ENCODE assay signal across 2 cellular contexts in the genomic region with DNA sequence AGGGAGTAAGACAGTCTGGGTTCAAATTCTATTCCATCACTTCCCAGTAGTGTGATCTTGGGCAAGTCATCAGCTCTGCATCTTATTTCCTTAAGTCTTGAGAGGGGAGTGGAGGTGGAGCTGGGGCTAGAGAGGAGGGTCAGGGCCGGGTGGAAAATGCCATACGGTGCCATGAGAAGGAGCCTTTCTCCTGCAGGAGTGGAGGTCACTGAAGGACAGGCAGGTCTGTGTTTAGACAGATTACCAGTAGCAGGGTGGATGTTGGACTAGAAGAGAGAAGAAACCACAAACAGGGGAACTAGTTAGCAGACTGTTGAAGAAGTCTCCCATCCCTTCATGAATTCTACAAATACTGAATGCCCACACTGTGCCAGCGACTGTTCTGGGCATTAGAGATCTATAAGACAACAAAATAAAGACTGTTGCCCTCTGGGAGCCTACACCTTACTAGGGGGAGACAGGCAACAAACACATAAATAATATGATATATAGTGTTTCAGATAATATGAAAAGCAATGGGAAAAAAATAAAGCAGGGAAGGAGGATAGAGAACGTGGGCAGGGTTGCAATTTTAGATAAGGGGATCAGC.
TF ChIP-seq lines count a peak whose summit lies in the region.

No MANE protein-coding gene starts in this region.

TF ChIP-seq in IMR-90, 13 proteins besides CTCF, POLR2A, EP300 and RAD21:
- TF ChIP-seq RCOR1 (IDR thresholded peaks at IDR 0.05; ENCODE audit: insufficient replicate concordance, low read length), result no peak
- TF ChIP-seq MAZ (IDR thresholded peaks at IDR 0.05; ENCODE audit: borderline replicate concordance, low read depth, low read length), result no peak
TF ChIP-seq in IMR-90: peak in this region for 0.

TF ChIP-seq in HepG2, 621 proteins besides CTCF, POLR2A, EP300 and RAD21:
- TF ChIP-seq, protein P1, sequence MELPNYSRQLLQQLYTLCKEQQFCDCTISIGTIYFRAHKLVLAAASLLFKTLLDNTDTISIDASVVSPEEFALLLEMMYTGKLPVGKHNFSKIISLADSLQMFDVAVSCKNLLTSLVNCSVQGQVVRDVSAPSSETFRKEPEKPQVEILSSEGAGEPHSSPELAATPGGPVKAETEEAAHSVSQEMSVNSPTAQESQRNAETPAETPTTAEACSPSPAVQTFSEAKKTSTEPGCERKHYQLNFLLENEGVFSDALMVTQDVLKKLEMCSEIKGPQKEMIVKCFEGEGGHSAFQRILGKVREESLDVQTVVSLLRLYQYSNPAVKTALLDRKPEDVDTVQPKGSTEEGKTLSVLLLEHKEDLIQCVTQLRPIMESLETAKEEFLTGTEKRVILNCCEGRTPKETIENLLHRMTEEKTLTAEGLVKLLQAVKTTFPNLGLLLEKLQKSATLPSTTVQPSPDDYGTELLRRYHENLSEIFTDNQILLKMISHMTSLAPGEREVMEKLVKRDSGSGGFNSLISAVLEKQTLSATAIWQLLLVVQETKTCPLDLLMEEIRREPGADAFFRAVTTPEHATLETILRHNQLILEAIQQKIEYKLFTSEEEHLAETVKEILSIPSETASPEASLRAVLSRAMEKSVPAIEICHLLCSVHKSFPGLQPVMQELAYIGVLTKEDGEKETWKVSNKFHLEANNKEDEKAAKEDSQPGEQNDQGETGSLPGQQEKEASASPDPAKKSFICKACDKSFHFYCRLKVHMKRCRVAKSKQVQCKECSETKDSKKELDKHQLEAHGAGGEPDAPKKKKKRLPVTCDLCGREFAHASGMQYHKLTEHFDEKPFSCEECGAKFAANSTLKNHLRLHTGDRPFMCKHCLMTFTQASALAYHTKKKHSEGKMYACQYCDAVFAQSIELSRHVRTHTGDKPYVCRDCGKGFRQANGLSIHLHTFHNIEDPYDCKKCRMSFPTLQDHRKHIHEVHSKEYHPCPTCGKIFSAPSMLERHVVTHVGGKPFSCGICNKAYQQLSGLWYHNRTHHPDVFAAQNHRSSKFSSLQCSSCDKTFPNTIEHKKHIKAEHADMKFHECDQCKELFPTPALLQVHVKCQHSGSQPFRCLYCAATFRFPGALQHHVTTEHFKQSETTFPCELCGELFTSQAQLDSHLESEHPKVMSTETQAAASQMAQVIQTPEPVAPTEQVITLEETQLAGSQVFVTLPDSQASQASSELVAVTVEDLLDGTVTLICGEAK (IDR thresholded peaks at IDR 0.05), result no peak
- TF ChIP-seq, protein P1 (CRISPR knock-in tag; IDR thresholded peaks at IDR 0.05), result 0 out of 2 replicates have a peak, but pooled peaks have one; percentile 3
- TF ChIP-seq ZFP91 (CRISPR knock-in tag; IDR thresholded peaks at IDR 0.05; ENCODE audit: borderline replicate concordance), result 0 out of 2 replicates have a peak, but pooled peaks have one; percentile 23
- TF ChIP-seq ETV5 (CRISPR knock-in tag; IDR thresholded peaks at IDR 0.05; ENCODE audit: borderline replicate concordance), result no peak
- TF ChIP-seq ISL2 (CRISPR knock-in tag; IDR thresholded peaks at IDR 0.05), result no peak
- no peak for TF ChIP-seq MEF2D (CRISPR knock-in tag; IDR thresholded peaks at IDR 0.05)
- TF ChIP-seq ZFP36L1 (CRISPR knock-in tag; IDR thresholded peaks at IDR 0.05), result 0 out of 2 replicates have a peak, but pooled peaks have one; percentile 49
- TF ChIP-seq KLF12 (CRISPR knock-in tag; IDR thresholded peaks at IDR 0.05; ENCODE audit: borderline replicate concordance), result no peak
- TF ChIP-seq MIER3 (CRISPR knock-in tag; IDR thresholded peaks at IDR 0.05; ENCODE audit: borderline replicate concordance), result 0 out of 2 replicates have a peak, but pooled peaks have one; percentile 2
- TF ChIP-seq ATF7 (IDR thresholded peaks at IDR 0.05), result no peak
- no peak for TF ChIP-seq ATF7 (CRISPR knock-in tag; IDR thresholded peaks at IDR 0.05)
- TF ChIP-seq ZNF790 (CRISPR knock-in tag; IDR thresholded peaks at IDR 0.05; ENCODE audit: borderline replicate concordance), result peak; percentile 51; the same call in 1 of the 2 replicates
TF ChIP-seq in HepG2: peak in this region for 5.
